Comparison of ENCODE assay signal across 12 cellular contexts in genomic region chr1:222732216-222733159, GRCh38. TPM values are rescaled to one million over a fixed set of nuclear protein-coding genes. Genes with fewer than 3 reads are reported as not detected.
DNase-seq lines count a peak whose midpoint lies in the region; ATAC-seq lines count a peak whose summit lies in the region.
"Had no signal": no experiment of that assay in that cellular context is flagged by ENCODE, and none has a peak within 500 bp of the region (broad histone marks: within the 10 kb centered on the region; RNA-seq: fewer than 3 reads in every experiment).

No MANE protein-coding gene starts in this region.

- peaks cover 64% of the 10 kb centered on the region for H3K36me3 Mint-ChIP-seq in activated T-helper 2 cell treated with anti-CD3 and anti-CD28 coated beads, Interferon-gamma antibody, Interleukin-2, Interleukin-4, amounts not matched to agents 10 μg/mL and 5 μg/mL and 100 μg/mL, durations not matched to agents 14 hours and 24 hours and 36 hours (ENCODE audit: low read depth)

- peaks cover 14% of the 10 kb centered on the region for H3K4me1 Mint-ChIP-seq in activated T-helper 2 cell treated with anti-CD3 and anti-CD28 coated beads, Interferon-gamma antibody, Interleukin-2, Interleukin-4, amounts not matched to agents 10 μg/mL and 5 μg/mL and 100 μg/mL, durations not matched to agents 14 hours and 24 hours and 36 hours (ENCODE audit: low read depth)

- no peak for DNase-seq in activated T-helper 2 cell treated with anti-CD3 and anti-CD28 coated beads, Interferon-gamma antibody, Interleukin-2, Interleukin-4, amounts not matched to agents 10 μg/mL and 5 μg/mL and 100 μg/mL, durations not matched to agents 14 hours and 24 hours and 36 hours (ENCODE audit: low spot score)
- no peak for DNase-seq in activated effector memory CD4-positive, alpha-beta T cell treated with Interleukin-2 at 50 U/mL for 16 hours
- no peak for DNase-seq in KG1 (lab: John Stamatoyannopoulos, UW)
- DNase-seq in iPS-NIHi11 (ENCODE audit: low spot score): no peak
- DNase-seq in GOT3 (lab: John Stamatoyannopoulos, UW): no peak
- DNase-seq: activated CD4-positive, alpha-beta T cell treated with anti-CD3 and anti-CD28 coated beads for 48 hours; effector CD8-positive, alpha-beta T cell; EL had no signal

- H3K27me3 Mint-ChIP-seq in activated T-helper 2 cell treated with anti-CD3 and anti-CD28 coated beads, Interferon-gamma antibody, Interleukin-2, Interleukin-4, amounts not matched to agents 10 μg/mL and 5 μg/mL and 100 μg/mL, durations not matched to agents 14 hours and 24 hours and 36 hours (ENCODE audit: low read depth): no peaks in the 10 kb centered on the region

- no peak overlapping the region for H3K4me3 Mint-ChIP-seq in activated T-helper 2 cell treated with anti-CD3 and anti-CD28 coated beads, Interferon-gamma antibody, Interleukin-2, Interleukin-4, amounts not matched to agents 10 μg/mL and 5 μg/mL and 100 μg/mL, durations not matched to agents 14 hours and 24 hours and 36 hours (ENCODE audit: low read depth)

- no peaks in the 10 kb centered on the region for H3K9me3 Mint-ChIP-seq in activated T-helper 2 cell treated with anti-CD3 and anti-CD28 coated beads, Interferon-gamma antibody, Interleukin-2, Interleukin-4, amounts not matched to agents 10 μg/mL and 5 μg/mL and 100 μg/mL, durations not matched to agents 14 hours and 24 hours and 36 hours

- peak overlapping the region; percentile 2 for H3K27ac Mint-ChIP-seq in activated T-helper 2 cell treated with anti-CD3 and anti-CD28 coated beads, Interferon-gamma antibody, Interleukin-2, Interleukin-4, amounts not matched to agents 10 μg/mL and 5 μg/mL and 100 μg/mL, durations not matched to agents 14 hours and 24 hours and 36 hours

- ATAC-seq in GM18499 (IDR thresholded peaks at IDR 0.05; ENCODE audit: insufficient read depth, unreplicated experiment) (peak; percentile 96), GM21390 (IDR thresholded peaks at IDR 0.05; ENCODE audit: unreplicated experiment) (peak; percentile 98), HG03342 (IDR thresholded peaks at IDR 0.05; ENCODE audit: unreplicated experiment) (peak; percentile 98)

- intact Hi-C loops in activated T-helper 2 cell treated with anti-CD3 and anti-CD28 coated beads, Interferon-gamma antibody, Interleukin-2, Interleukin-4, amounts not matched to agents 10 μg/mL and 5 μg/mL and 100 μg/mL, durations not matched to agents 14 hours and 24 hours and 36 hours (cut with micrococcal nuclease): loop anchor here (5.0 kb wide), 1 partner anchor 980 kb away; no protein-coding TSS in a partner anchor

RNA-seq across cellular contexts. Expression of gene FAM177B, which starts 4.5 kb away (rescaled TPM):
- not detected in 2 replicates for total RNA-seq in activated T-helper 2 cell treated with anti-CD3 and anti-CD28 coated beads, Interferon-gamma antibody, Interleukin-2, Interleukin-4, amounts not matched to agents 10 μg/mL and 5 μg/mL and 100 μg/mL, durations not matched to agents 14 hours and 24 hours and 36 hours
- total RNA-seq: lower leg skin had no signal

RNA-seq across cellular contexts. Expression of gene BROX, which starts 20.1 kb away (rescaled TPM):
- total RNA-seq in activated T-helper 2 cell treated with anti-CD3 and anti-CD28 coated beads, Interferon-gamma antibody, Interleukin-2, Interleukin-4, amounts not matched to agents 10 μg/mL and 5 μg/mL and 100 μg/mL, durations not matched to agents 14 hours and 24 hours and 36 hours: 34.3 and 37.7 TPM in 2 replicates

RNA-seq across cellular contexts. Expression of gene AIDA, which starts 20.2 kb away (rescaled TPM):
- 41.9 and 45.7 TPM in 2 replicates for total RNA-seq in activated T-helper 2 cell treated with anti-CD3 and anti-CD28 coated beads, Interferon-gamma antibody, Interleukin-2, Interleukin-4, amounts not matched to agents 10 μg/mL and 5 μg/mL and 100 μg/mL, durations not matched to agents 14 hours and 24 hours and 36 hours
